In genomic region chr20:38649275-38649891, GRCh38 we compare ENCODE assay signal across 1 cellular context.
TF ChIP-seq lines count a peak whose summit lies in the region.

No MANE protein-coding gene starts in this region.

TF ChIP-seq in SK-N-SH treated with all-trans-retinoic acid at 6 μM for 48 hours, 23 proteins besides CTCF, POLR2A, EP300 and RAD21 (continued from another document):
- no peak for TF ChIP-seq ESRRG (CRISPR knock-in tag; IDR thresholded peaks at IDR 0.05)
TF ChIP-seq in SK-N-SH treated with all-trans-retinoic acid at 6 μM for 48 hours: peak in this region for 0.
